16 cellular contexts compared by ENCODE assay signal in the genomic region with DNA sequence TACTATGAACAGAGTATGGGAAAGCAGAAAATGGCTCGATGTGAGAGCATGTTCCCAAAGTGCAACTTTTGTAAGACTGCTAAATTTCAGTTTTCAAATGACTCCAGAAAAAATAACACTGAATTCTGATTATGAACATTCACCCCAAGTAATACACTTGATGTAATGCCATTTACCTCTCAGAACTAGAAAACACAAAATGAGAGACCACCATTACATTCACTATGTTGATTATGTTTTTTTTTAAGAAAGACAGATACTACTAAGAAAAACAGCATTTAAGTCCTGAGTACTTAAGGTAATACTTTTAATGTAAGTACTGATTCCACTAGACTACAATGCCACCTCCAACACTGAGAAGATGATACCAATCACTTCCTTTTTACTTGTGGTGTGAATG. TPM values are rescaled to one million over a fixed set of nuclear protein-coding genes. Genes with fewer than 3 reads are reported as not detected.
DNase-seq lines count a peak whose midpoint lies in the region; FAIRE-seq and TF ChIP-seq lines count a peak whose summit lies in the region.
"Had no signal": no experiment of that assay in that cellular context is flagged by ENCODE, and none has a peak within 500 bp of the region (broad histone marks: within the 10 kb centered on the region; RNA-seq: fewer than 3 reads in every experiment).

No MANE protein-coding gene starts in this region.

- DNase-seq in activated CD4-positive, alpha-beta memory T cell treated with anti-CD3 and anti-CD28 coated beads for 36 hours = no peak
- DNase-seq in activated CD4-positive, alpha-beta memory T cell treated with anti-CD3 and anti-CD28 coated beads, Interleukin-2, amount 10 ng/mL, durations not matched to agents 7 days and 5 days = no peak
- no peak for DNase-seq in GM19239 (ENCODE audit: insufficient read length, low spot score)
- DNase-seq in activated T-helper 1 cell treated with anti-CD3 and anti-CD28 coated beads, Interleukin-12 subunit alpha, Interleukin-12 subunit beta, Interleukin-2, Interleukin-4 antibody, amounts not matched to agents 30 ng/mL and 10 ng/mL and 1 ng/mL, durations not matched to agents 14 hours and 24 hours and 36 hours (ENCODE audit: low spot score) = no peak
- DNase-seq in endodermal cell = no peak
- DNase-seq in germinal center (ENCODE audit: low spot score) = no peak
- DNase-seq in SK-N-SH = no peak
- DNase-seq: Calu3; CD8-positive, alpha-beta T cell; DMS79 treated with DMSO at 0.1 percent for 48 hours; GF-D8; GM23248 had no signal

- H3K4me1 Mint-ChIP-seq in activated CD4-positive, alpha-beta memory T cell treated with anti-CD3 and anti-CD28 coated beads for 36 hours (ENCODE audit: low read depth) = peaks cover 48% of the 10 kb centered on the region
- peaks cover 45% of the 10 kb centered on the region for H3K4me1 Mint-ChIP-seq in activated CD4-positive, alpha-beta memory T cell treated with anti-CD3 and anti-CD28 coated beads, Interleukin-2, amount 10 ng/mL, durations not matched to agents 7 days and 5 days
- peaks cover 49% of the 10 kb centered on the region for H3K4me1 Mint-ChIP-seq in activated T-helper 1 cell treated with anti-CD3 and anti-CD28 coated beads, Interleukin-12 subunit alpha, Interleukin-12 subunit beta, Interleukin-2, Interleukin-4 antibody, amounts not matched to agents 30 ng/mL and 10 ng/mL and 1 ng/mL, durations not matched to agents 14 hours and 24 hours and 36 hours (ENCODE audit: low read depth)
- H3K4me1 Mint-ChIP-seq in endodermal cell = no peaks in the 10 kb centered on the region
- H3K4me1 Mint-ChIP-seq: B cell had no signal

- TF ChIP-seq CTCF in endodermal cell (conservative IDR thresholded peaks at IDR 0.05) = no peak
- no peak for TF ChIP-seq CTCF in SK-N-SH (IDR thresholded peaks at IDR 0.05)

- H3K4me2 ChIP-seq in SK-N-SH = no peak overlapping the region
- H3K4me2 ChIP-seq: BLaER1 treated with 17β-estradiol and CSF1 and Interleukin-3, amounts not matched to agents 10 nM and 100 nM had no signal

- H3K36me3 ChIP-seq in endodermal cell (ENCODE audit: control insufficient read depth, insufficient read depth, low read length) (peaks cover 93% of the 10 kb centered on the region), SK-N-SH (replicated peaks in 1 of 2; ENCODE audit: control insufficient read depth in 1 of 2, insufficient read depth in 2 of 2, low read length in 1 of 2) (peaks cover 29 to 30% of the 10 kb centered on the region in 2 experiments)

- H3K9me3 Mint-ChIP-seq in activated CD4-positive, alpha-beta memory T cell treated with anti-CD3 and anti-CD28 coated beads for 36 hours = no peaks in the 10 kb centered on the region
- no peaks in the 10 kb centered on the region for H3K9me3 Mint-ChIP-seq in activated CD4-positive, alpha-beta memory T cell treated with anti-CD3 and anti-CD28 coated beads, Interleukin-2, amount 10 ng/mL, durations not matched to agents 7 days and 5 days
- no peaks in the 10 kb centered on the region for H3K9me3 Mint-ChIP-seq in activated T-helper 1 cell treated with anti-CD3 and anti-CD28 coated beads, Interleukin-12 subunit alpha, Interleukin-12 subunit beta, Interleukin-2, Interleukin-4 antibody, amounts not matched to agents 30 ng/mL and 10 ng/mL and 1 ng/mL, durations not matched to agents 14 hours and 24 hours and 36 hours
- no peaks in the 10 kb centered on the region for H3K9me3 Mint-ChIP-seq in endodermal cell
- H3K9me3 Mint-ChIP-seq: CD8-positive, alpha-beta T cell had no signal

- peak overlapping the region; percentile 62 for H3K27ac Mint-ChIP-seq in activated CD4-positive, alpha-beta memory T cell treated with anti-CD3 and anti-CD28 coated beads for 36 hours
- no peak overlapping the region for H3K27ac Mint-ChIP-seq in activated CD4-positive, alpha-beta memory T cell treated with anti-CD3 and anti-CD28 coated beads, Interleukin-2, amount 10 ng/mL, durations not matched to agents 7 days and 5 days
- H3K27ac Mint-ChIP-seq in activated T-helper 1 cell treated with anti-CD3 and anti-CD28 coated beads, Interleukin-12 subunit alpha, Interleukin-12 subunit beta, Interleukin-2, Interleukin-4 antibody, amounts not matched to agents 30 ng/mL and 10 ng/mL and 1 ng/mL, durations not matched to agents 14 hours and 24 hours and 36 hours = peak overlapping the region; percentile 11
- peak overlapping the region; percentile 55 for H3K27ac Mint-ChIP-seq in endodermal cell
- H3K27ac Mint-ChIP-seq: B cell; CD8-positive, alpha-beta T cell had no signal

- H3K27me3 ChIP-seq in endodermal cell (ENCODE audit: control insufficient read depth, insufficient read depth, low read length, poor library complexity, severe bottlenecking) = no peaks in the 10 kb centered on the region
- no peaks in the 10 kb centered on the region for H3K27me3 ChIP-seq in SK-N-SH (ENCODE audit: insufficient read depth)
- H3K27me3 ChIP-seq: BLaER1 treated with 17β-estradiol and CSF1 and Interleukin-3, amounts not matched to agents 10 nM and 100 nM had no signal

- H3K9me3 ChIP-seq in endodermal cell (ENCODE audit: control insufficient read depth, low read length) = no peaks in the 10 kb centered on the region
- no peaks in the 10 kb centered on the region for H3K9me3 ChIP-seq in SK-N-SH
- H3K9me3 ChIP-seq: BLaER1 treated with 17β-estradiol and CSF1 and Interleukin-3, amounts not matched to agents 10 nM and 100 nM; HAP-1 had no signal

- TF ChIP-seq RAD21 in SK-N-SH (IDR thresholded peaks at IDR 0.05; ENCODE audit: low read length) = no peak

- H3K27me3 Mint-ChIP-seq in activated CD4-positive, alpha-beta memory T cell treated with anti-CD3 and anti-CD28 coated beads for 36 hours = no peaks in the 10 kb centered on the region
- H3K27me3 Mint-ChIP-seq in activated CD4-positive, alpha-beta memory T cell treated with anti-CD3 and anti-CD28 coated beads, Interleukin-2, amount 10 ng/mL, durations not matched to agents 7 days and 5 days = no peaks in the 10 kb centered on the region
- H3K27me3 Mint-ChIP-seq in activated T-helper 1 cell treated with anti-CD3 and anti-CD28 coated beads, Interleukin-12 subunit alpha, Interleukin-12 subunit beta, Interleukin-2, Interleukin-4 antibody, amounts not matched to agents 30 ng/mL and 10 ng/mL and 1 ng/mL, durations not matched to agents 14 hours and 24 hours and 36 hours (ENCODE audit: insufficient read depth) = no peaks in the 10 kb centered on the region
- H3K27me3 Mint-ChIP-seq in endodermal cell (ENCODE audit: insufficient read depth) = no peaks in the 10 kb centered on the region
- H3K27me3 Mint-ChIP-seq: B cell had no signal

- H3K9ac ChIP-seq in endodermal cell (ENCODE audit: extremely low read depth, low read length, poor library complexity, severe bottlenecking) (no peak overlapping the region), SK-N-SH (no peak overlapping the region)
- H3K9ac ChIP-seq: BLaER1 treated with 17β-estradiol and CSF1 and Interleukin-3, amounts not matched to agents 10 nM and 100 nM; GM23248 had no signal

- POLR2A ChIA-PET in activated CD4-positive, alpha-beta memory T cell treated with anti-CD3 and anti-CD28 coated beads for 36 hours (lab: Charles Lee) = no interaction called here
- POLR2A ChIA-PET in activated CD4-positive, alpha-beta memory T cell treated with anti-CD3 and anti-CD28 coated beads, Interleukin-2, amount 10 ng/mL, durations not matched to agents 7 days and 5 days (lab: Charles Lee) = no interaction called here
- POLR2A ChIA-PET in SK-N-SH (lab: Yijun Ruan, JAX) = no interaction called here

- no peaks in the 10 kb centered on the region for H3K9me2 ChIP-seq in SK-N-SH

- H3K27ac ChIP-seq in endodermal cell (ENCODE audit: low read depth, low read length) = no peak overlapping the region
- no peak overlapping the region for H3K27ac ChIP-seq in SK-N-SH (ENCODE audit: low read depth in 2 of 2, low read length in 1 of 2)
- H3K27ac ChIP-seq: BLaER1 treated with 17β-estradiol and CSF1 and Interleukin-3, amounts not matched to agents 10 nM and 100 nM; GM23248 had no signal

- H3K79me2 ChIP-seq in SK-N-SH (ENCODE audit: insufficient read depth) = no peaks in the 10 kb centered on the region

- CTCF ChIA-PET in activated CD4-positive, alpha-beta memory T cell treated with anti-CD3 and anti-CD28 coated beads for 36 hours (lab: Charles Lee) = interaction anchor here (0.7 kb wide), 2 partner anchors 83 to 131 kb away, joined by 3 read pairs; no protein-coding TSS in a partner anchor
- CTCF ChIA-PET in activated CD4-positive, alpha-beta memory T cell treated with anti-CD3 and anti-CD28 coated beads, Interleukin-2, amount 10 ng/mL, durations not matched to agents 7 days and 5 days (lab: Charles Lee) = no interaction called here
- CTCF ChIA-PET in SK-N-SH (lab: Yijun Ruan, JAX) = interaction anchor here (1.0 kb wide), 1 partner anchor 14 kb away, joined by 4 read pairs; no protein-coding TSS in a partner anchor

- H3K4me1 ChIP-seq in endodermal cell (ENCODE audit: control insufficient read depth, insufficient read depth, low read length) = no peaks in the 10 kb centered on the region
- H3K4me1 ChIP-seq in SK-N-SH (ENCODE audit: control insufficient read depth in 1 of 2, insufficient read depth in 2 of 2, low read depth in 1 of 2, low read length in 1 of 2) = peaks cover 0 to 6% of the 10 kb centered on the region in 2 experiments; a peak in 2 of 4 replicates

- no peak for TF ChIP-seq EP300 in SK-N-SH (IDR thresholded peaks at IDR 0.05; ENCODE audit: borderline replicate concordance in 1 of 2, low read depth in 1 of 2, low read length in 1 of 2)

- no peak overlapping the region for H2AFZ ChIP-seq in SK-N-SH (ENCODE audit: low read depth)
- H2AFZ ChIP-seq: GM23248 had no signal

- H3K36me3 Mint-ChIP-seq in activated CD4-positive, alpha-beta memory T cell treated with anti-CD3 and anti-CD28 coated beads for 36 hours = peaks cover 34% of the 10 kb centered on the region
- peaks cover 70% of the 10 kb centered on the region for H3K36me3 Mint-ChIP-seq in activated CD4-positive, alpha-beta memory T cell treated with anti-CD3 and anti-CD28 coated beads, Interleukin-2, amount 10 ng/mL, durations not matched to agents 7 days and 5 days (ENCODE audit: low read depth)
- H3K36me3 Mint-ChIP-seq in activated T-helper 1 cell treated with anti-CD3 and anti-CD28 coated beads, Interleukin-12 subunit alpha, Interleukin-12 subunit beta, Interleukin-2, Interleukin-4 antibody, amounts not matched to agents 30 ng/mL and 10 ng/mL and 1 ng/mL, durations not matched to agents 14 hours and 24 hours and 36 hours (ENCODE audit: low read depth) = peaks cover 44% of the 10 kb centered on the region
- H3K36me3 Mint-ChIP-seq in endodermal cell (ENCODE audit: low read depth) = peaks cover 50% of the 10 kb centered on the region

- no peak overlapping the region for H3K4me3 Mint-ChIP-seq in activated CD4-positive, alpha-beta memory T cell treated with anti-CD3 and anti-CD28 coated beads for 36 hours
- no peak overlapping the region for H3K4me3 Mint-ChIP-seq in activated CD4-positive, alpha-beta memory T cell treated with anti-CD3 and anti-CD28 coated beads, Interleukin-2, amount 10 ng/mL, durations not matched to agents 7 days and 5 days
- H3K4me3 Mint-ChIP-seq in activated T-helper 1 cell treated with anti-CD3 and anti-CD28 coated beads, Interleukin-12 subunit alpha, Interleukin-12 subunit beta, Interleukin-2, Interleukin-4 antibody, amounts not matched to agents 30 ng/mL and 10 ng/mL and 1 ng/mL, durations not matched to agents 14 hours and 24 hours and 36 hours = no peak overlapping the region
- H3K4me3 Mint-ChIP-seq in endodermal cell = no peak overlapping the region
- H3K4me3 Mint-ChIP-seq: B cell; CD8-positive, alpha-beta T cell had no signal

- no peak overlapping the region for H3K4me3 ChIP-seq in endodermal cell (ENCODE audit: low read length)
- no peak overlapping the region for H3K4me3 ChIP-seq in SK-N-SH (ENCODE audit: low read depth in 2 of 2, low read length in 1 of 2)
- H3K4me3 ChIP-seq: BLaER1 treated with 17β-estradiol and CSF1 and Interleukin-3, amounts not matched to agents 10 nM and 100 nM; GM23248; HAP-1 had no signal

- no peaks in the 10 kb centered on the region for H4K20me1 ChIP-seq in SK-N-SH (ENCODE audit: insufficient read depth)

- 93 to 100% methylated on average over 1 of the region's 1 CpG for WGBS in endodermal cell (ENCODE audit: insufficient coverage in 1 of 2, insufficient read length in 1 of 2), 2 experiments
- WGBS in SK-N-SH (ENCODE audit: low lambda C conversion rate) = 95% methylated on average over 1 of the region's 1 CpG

- no peaks in the 10 kb centered on the region for H3F3A ChIP-seq in SK-N-SH (replicated peaks; ENCODE audit: insufficient read depth)

- FAIRE-seq in GM19239 (lab: Jason Lieb, UNC) = peak; percentile 60
- FAIRE-seq: HepG2 had no signal

- intact Hi-C loops in activated CD4-positive, alpha-beta memory T cell treated with anti-CD3 and anti-CD28 coated beads for 36 hours (cut with micrococcal nuclease) = loop anchor here (2.0 to 5.0 kb wide), 2 partner anchors 37 to 71 kb away; a partner anchor contains a TSS
- intact Hi-C loops in activated T-helper 1 cell treated with anti-CD3 and anti-CD28 coated beads, Interleukin-12 subunit alpha, Interleukin-12 subunit beta, Interleukin-2, Interleukin-4 antibody, amounts not matched to agents 30 ng/mL and 10 ng/mL and 1 ng/mL, durations not matched to agents 14 hours and 24 hours and 36 hours (cut with micrococcal nuclease) = loop anchor here (5.0 kb wide), 1 partner anchor 573 kb away; no protein-coding TSS in a partner anchor

RNA-seq across cellular contexts. Expression of a gene that starts 38.5 kb away (rescaled TPM):
- total RNA-seq in activated CD4-positive, alpha-beta memory T cell treated with anti-CD3 and anti-CD28 coated beads for 36 hours = 1 to 10 TPM; 3.1 to 3.6 TPM
- 1 to 10 TPM; 5.2 to 5.8 TPM for total RNA-seq in activated CD4-positive, alpha-beta memory T cell treated with anti-CD3 and anti-CD28 coated beads, Interleukin-2, amount 10 ng/mL, durations not matched to agents 7 days and 5 days
- 6.6 and 7.1 TPM in 2 replicates for total RNA-seq in activated T-helper 1 cell treated with anti-CD3 and anti-CD28 coated beads, Interleukin-12 subunit alpha, Interleukin-12 subunit beta, Interleukin-2, Interleukin-4 antibody, amounts not matched to agents 30 ng/mL and 10 ng/mL and 1 ng/mL, durations not matched to agents 14 hours and 24 hours and 36 hours
- total RNA-seq in endodermal cell = 10 to 100 TPM in 1 of 2 donors, 1 to 10 TPM in 1; 5.5 to 10.1 TPM
- polyA plus RNA-seq in endodermal cell (2013, experiment 1 of 2) = 16.1 TPM
- polyA plus RNA-seq in endodermal cell (2013, experiment 2 of 2) = 14.3 TPM
- polyA plus RNA-seq in SK-N-SH (2012; rRNA removed) = 3.2 and 3.9 TPM in 2 replicates
- polyA plus RNA-seq in SK-N-SH (2012; cell fraction: cytosol; rRNA removed) = 3.9 and 4.8 TPM in 2 replicates
- polyA plus RNA-seq in SK-N-SH (2012; cell fraction: nucleus; rRNA removed) = 1.5 and 2.2 TPM in 2 replicates
- polyA plus RNA-seq: GM23248 had no signal
